In the genomic region with DNA sequence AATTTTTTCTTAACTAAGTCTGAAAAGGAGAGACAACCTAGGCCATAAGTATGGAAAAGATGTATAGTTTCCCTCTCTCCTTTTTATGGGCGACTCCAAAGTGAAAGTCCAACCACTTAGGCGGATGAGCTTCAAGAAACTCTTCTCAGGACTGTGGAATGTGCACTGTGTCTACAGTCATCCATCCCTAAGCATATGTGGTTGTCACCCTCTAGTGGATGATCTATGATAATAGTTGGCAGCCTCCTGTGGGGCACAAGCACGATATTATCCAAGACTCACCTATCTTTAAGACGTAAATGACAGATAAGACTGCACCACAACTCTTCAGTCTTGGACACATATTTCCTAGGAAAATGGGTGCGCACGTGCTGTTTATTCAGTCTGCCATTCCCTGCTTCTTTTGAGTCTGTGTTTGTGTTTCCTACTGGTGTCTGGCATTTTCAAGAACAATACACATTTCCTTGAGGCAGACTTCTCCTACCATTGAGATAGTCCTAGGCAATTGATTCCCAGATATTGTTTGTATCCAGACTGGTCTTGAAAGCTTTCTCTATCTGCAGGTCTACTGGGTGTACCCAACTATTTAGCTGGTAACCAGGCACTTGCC, we compare ENCODE assay signal across 8 cellular contexts.
DNase-seq lines count a peak whose midpoint lies in the region; ATAC-seq and TF ChIP-seq lines count a peak whose summit lies in the region.

No MANE protein-coding gene starts in this region.

- H4K20me1 ChIP-seq in hepatocyte (ENCODE audit: insufficient read depth, poor library complexity, severe bottlenecking) = no peaks in the 10 kb centered on the region

- no peaks in the 10 kb centered on the region for H3K9me2 ChIP-seq in hepatocyte (replicated peaks; ENCODE audit: insufficient read depth)

- H3K9ac ChIP-seq in skeletal muscle satellite cell (ENCODE audit: low read depth, low read length) = no peak overlapping the region

- BruUV-seq in A673 (replicated peaks; lab: Mats Ljungman, UMichigan) = no TSS peak

- no peak overlapping the region for H2AFZ ChIP-seq in hepatocyte

- H3K36me3 ChIP-seq in A673 (ENCODE audit: insufficient read depth, low read length, poor library complexity, severe bottlenecking) (no peaks in the 10 kb centered on the region), ascending aorta (no peaks in the 10 kb centered on the region), hepatocyte (replicated peaks; ENCODE audit: insufficient read depth, low read depth) (no peaks in the 10 kb centered on the region), skeletal muscle satellite cell (ENCODE audit: insufficient read depth, low read length) (no peaks in the 10 kb centered on the region)

- TF ChIP-seq CTCF in A673 (conservative IDR thresholded peaks at IDR 0.05; ENCODE audit: low read depth, low read length) (peak; percentile 77), GM12872 (IDR thresholded peaks at IDR 0.05; ENCODE audit: insufficient read depth, low read depth, low read length) (peak; percentile 61), ascending aorta (IDR thresholded peaks at IDR 0.05) (peak; percentile 62 to 84 (median 79)), hepatocyte (IDR thresholded peaks at IDR 0.05; ENCODE audit: poor library complexity) (peak; percentile 77)

- H3K4me3 ChIP-seq in A673 (ENCODE audit: low read depth, low read length, poor library complexity, severe bottlenecking) (no peak overlapping the region), ascending aorta (peak overlapping the region; percentile 21 to 57), hepatocyte (no peak overlapping the region), skeletal muscle satellite cell (ENCODE audit: low read length) (no peak overlapping the region)

- ATAC-seq in HG02938 (IDR thresholded peaks at IDR 0.05; ENCODE audit: unreplicated experiment) (peak; percentile 71), HG02623 (IDR thresholded peaks at IDR 0.05; ENCODE audit: unreplicated experiment) (no peak)

- H3K27me3 ChIP-seq in A673 (replicated peaks; ENCODE audit: insufficient read depth, low read depth, low read length, poor library complexity) = peaks cover 91% of the 10 kb centered on the region
- no peaks in the 10 kb centered on the region for H3K27me3 ChIP-seq in ascending aorta
- H3K27me3 ChIP-seq in hepatocyte = no peaks in the 10 kb centered on the region
- H3K27me3 ChIP-seq in skeletal muscle satellite cell (ENCODE audit: control insufficient read depth, insufficient read depth, low read length) = peaks cover 37% of the 10 kb centered on the region

- DNase-seq in A673 (ENCODE audit: low spot score) (peak; percentile 77), NCI-H226 (peak; percentile 91), ascending aorta (ENCODE audit: low spot score in 2 of 2) (peak in 1 of 2 donors; percentile 74), hepatocyte (ENCODE audit: low spot score) (peak; percentile 89)

- H3K79me2 ChIP-seq in hepatocyte = peaks cover 24% of the 10 kb centered on the region

- H3K9me3 ChIP-seq in A673 (ENCODE audit: low read depth, low read length, poor library complexity, severe bottlenecking) (no peaks in the 10 kb centered on the region), ascending aorta (no peaks in the 10 kb centered on the region), hepatocyte (ENCODE audit: low read depth) (no peaks in the 10 kb centered on the region), skeletal muscle satellite cell (replicated peaks; ENCODE audit: low read length) (no peaks in the 10 kb centered on the region)

- 8% methylated on average over 6 of the region's 6 CpGs for WGBS in hepatocyte (ENCODE audit: low lambda C conversion rate, missing lambda C conversion rate)

- H3K4me1 ChIP-seq in A673 (ENCODE audit: insufficient read depth, low read length, poor library complexity, severe bottlenecking) = peaks cover 7% of the 10 kb centered on the region
- H3K4me1 ChIP-seq in ascending aorta = peaks cover 0 to 16% of the 10 kb centered on the region in 2 donors
- H3K4me1 ChIP-seq in hepatocyte (ENCODE audit: insufficient read depth) = no peaks in the 10 kb centered on the region
- peaks cover 6% of the 10 kb centered on the region for H3K4me1 ChIP-seq in skeletal muscle satellite cell (ENCODE audit: control insufficient read depth, insufficient read depth, low read length)

- POLR2A ChIA-PET in A673 (lab: Charles Lee; ENCODE audit: low non-redundant PET) = no interaction called here

- H3K27ac ChIP-seq in A673 (ENCODE audit: low read depth, low read length, poor library complexity, severe bottlenecking) (no peak overlapping the region), ascending aorta (peak overlapping the region; percentile 92 to 99), hepatocyte (peak overlapping the region; percentile 99)

- H3K4me2 ChIP-seq in hepatocyte (peak overlapping the region; percentile 92), skeletal muscle satellite cell (ENCODE audit: low read length) (peak overlapping the region; percentile 26)

- intact Hi-C loops in A673 (cut with micrococcal nuclease; ENCODE audit: unreplicated experiment) = loop anchor here (2.0 to 10.0 kb wide), 6 partner anchors 208 to 666 kb away; a partner anchor contains a TSS
- intact Hi-C loops in ascending aorta (cut with DNase I) = loop anchor here (2.0 to 10.0 kb wide), 3 partner anchors 130 to 648 kb away; no protein-coding TSS in a partner anchor

- CTCF ChIA-PET in A673 (lab: Charles Lee) = interaction anchor here (0.6 kb wide), 4 partner anchors 185 to 565 kb away, joined by 3 to 4 read pairs (median 4); no protein-coding TSS in a partner anchor

Comparison
In these comparisons a context has a peak if more than half of its experiments do, and no peak if none do; other contexts are left out.
1. H3K4me3 ChIP-seq: peak in ascending aorta (2 of 2); none in A673 (single experiment), hepatocyte (single experiment) and skeletal muscle satellite cell (single experiment).
2. Peak in every context shown above with its lines, with median percentiles within 50 percentile points of each other: CTCF ChIP-seq.